In the genomic region with DNA sequence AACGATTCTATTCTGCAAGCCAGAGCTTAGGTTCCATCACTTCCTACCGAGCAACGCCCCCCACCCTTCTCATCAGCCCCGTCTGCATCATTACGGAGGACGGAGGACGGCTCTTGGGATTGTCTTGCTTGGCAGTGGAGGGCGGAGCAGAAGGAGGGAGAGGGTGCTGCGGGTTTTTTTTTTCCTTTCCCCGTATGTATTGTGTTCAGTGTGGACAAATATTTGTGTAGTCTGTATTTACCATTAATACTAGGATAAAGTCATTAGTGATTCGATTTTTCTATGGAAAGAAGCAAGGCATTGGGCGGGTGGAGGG, we compare ENCODE assay signal across 9 cellular contexts.
DNase-seq lines count a peak whose midpoint lies in the region; ATAC-seq and TF ChIP-seq lines count a peak whose summit lies in the region.
"Had no signal": no experiment of that assay in that cellular context is flagged by ENCODE, and none has a peak within 500 bp of the region (broad histone marks: within the 10 kb centered on the region; RNA-seq: fewer than 3 reads in every experiment).

No MANE protein-coding gene starts in this region.

- peak overlapping the region in 7 of 8 donors; percentile 18 to 91 (median 30) for H3K27ac Mint-ChIP-seq in CD8-positive, alpha-beta memory T cell
- peak overlapping the region; percentile 53 for H3K27ac Mint-ChIP-seq in activated naive CD8-positive, alpha-beta T cell treated with anti-CD3 and anti-CD28 coated beads, Interleukin-2, amount 50 U/mL, for 24 hours
- peak overlapping the region; percentile 94 to 97 for H3K27ac Mint-ChIP-seq in natural killer cell
- H3K27ac Mint-ChIP-seq in Calu3 (ENCODE audit: unreplicated experiment): no peak overlapping the region

- intact Hi-C loops in natural killer cell (cut with micrococcal nuclease) (loop anchor here (5.0 to 10.0 kb wide), 5 partner anchors 76 to 529 kb away; partner anchors contain the start of gene KDM7A), Calu3 (cut with micrococcal nuclease; ENCODE audit: unreplicated experiment) (no loop called here)

- peaks cover 27 to 44% (median 29%) of the 10 kb centered on the region in 3 donors for H3K4me1 Mint-ChIP-seq in CD8-positive, alpha-beta memory T cell
- H3K4me1 Mint-ChIP-seq in activated naive CD8-positive, alpha-beta T cell treated with anti-CD3 and anti-CD28 coated beads, Interleukin-2, amount 50 U/mL, for 24 hours: peaks cover 58% of the 10 kb centered on the region
- peaks cover 79 to 80% of the 10 kb centered on the region in 2 donors for H3K4me1 Mint-ChIP-seq in natural killer cell
- H3K4me1 Mint-ChIP-seq in Calu3 (ENCODE audit: low read depth, unreplicated experiment): peaks cover 8% of the 10 kb centered on the region

- H3K4me1 ChIP-seq in CD8-positive, alpha-beta memory T cell (ENCODE audit: insufficient read depth, low read length): peaks cover 58% of the 10 kb centered on the region

- no peaks in the 10 kb centered on the region for H3K36me3 ChIP-seq in CD8-positive, alpha-beta memory T cell (ENCODE audit: insufficient read depth, low read length)
- H3K36me3 ChIP-seq in brain microvascular endothelial cell (replicated peaks): peaks cover 6% of the 10 kb centered on the region

- H3K27me3 Mint-ChIP-seq in CD8-positive, alpha-beta memory T cell: no peaks in the 10 kb centered on the region
- H3K27me3 Mint-ChIP-seq in activated naive CD8-positive, alpha-beta T cell treated with anti-CD3 and anti-CD28 coated beads, Interleukin-2, amount 50 U/mL, for 24 hours: no peaks in the 10 kb centered on the region
- H3K27me3 Mint-ChIP-seq in natural killer cell (ENCODE audit: low read depth in 2 of 2) (no peaks in the 10 kb centered on the region), Calu3 (ENCODE audit: unreplicated experiment) (no peaks in the 10 kb centered on the region)

- DNase-seq in CD8-positive, alpha-beta memory T cell: no peak
- DNase-seq in activated naive CD8-positive, alpha-beta T cell treated with anti-CD3 and anti-CD28 coated beads, Interleukin-2, amount 50 U/mL, for 24 hours: no peak
- DNase-seq in natural killer cell: no peak
- no peak for DNase-seq in activated gamma-delta T cell treated with Interleukin-2 at 50 U/mL for 16 hours
- no peak for DNase-seq in brain microvascular endothelial cell
- DNase-seq in Calu3: no peak
- no peak for DNase-seq in left lobe of liver (ENCODE audit: low spot score)
- DNase-seq: activated effector memory CD4-positive, alpha-beta T cell treated with Interleukin-2 at 50 U/mL for 16 hours had no signal

- ATAC-seq in HG02678 (IDR thresholded peaks at IDR 0.05; ENCODE audit: unreplicated experiment) (peak; percentile 16), natural killer cell (no peak), left lobe of liver (no peak)
- ATAC-seq in activated naive CD8-positive, alpha-beta T cell treated with anti-CD3 and anti-CD28 coated beads, Interleukin-2, amount 50 U/mL, for 24 hours: no peak

- H3K27me3 ChIP-seq in CD8-positive, alpha-beta memory T cell (ENCODE audit: insufficient read depth, low read length, poor library complexity, severe bottlenecking): no peaks in the 10 kb centered on the region
- H3K27me3 ChIP-seq in brain microvascular endothelial cell (replicated peaks): no peaks in the 10 kb centered on the region

- H3K9me3 Mint-ChIP-seq in CD8-positive, alpha-beta memory T cell: no peaks in the 10 kb centered on the region
- no peaks in the 10 kb centered on the region for H3K9me3 Mint-ChIP-seq in activated naive CD8-positive, alpha-beta T cell treated with anti-CD3 and anti-CD28 coated beads, Interleukin-2, amount 50 U/mL, for 24 hours
- H3K9me3 Mint-ChIP-seq in natural killer cell (no peaks in the 10 kb centered on the region), Calu3 (ENCODE audit: low read depth, unreplicated experiment) (no peaks in the 10 kb centered on the region)

- H3K4me3 ChIP-seq in CD8-positive, alpha-beta memory T cell (ENCODE audit: low read length): no peak overlapping the region
- H3K4me3 ChIP-seq in brain microvascular endothelial cell (ENCODE audit: low read depth, low read length): no peak overlapping the region

- no peaks in the 10 kb centered on the region for H3K9me3 ChIP-seq in CD8-positive, alpha-beta memory T cell (ENCODE audit: low read length)

- H3K27ac ChIP-seq in CD8-positive, alpha-beta memory T cell (ENCODE audit: low read depth, low read length): no peak overlapping the region
- no peak overlapping the region for H3K27ac ChIP-seq in brain microvascular endothelial cell

- H3K4me3 Mint-ChIP-seq in CD8-positive, alpha-beta memory T cell: peak overlapping the region in 3 of 7 donors; percentile 35 to 46 (median 41)
- peak overlapping the region; percentile 48 for H3K4me3 Mint-ChIP-seq in activated naive CD8-positive, alpha-beta T cell treated with anti-CD3 and anti-CD28 coated beads, Interleukin-2, amount 50 U/mL, for 24 hours
- peak overlapping the region; percentile 85 for H3K4me3 Mint-ChIP-seq in natural killer cell
- no peak overlapping the region for H3K4me3 Mint-ChIP-seq in Calu3 (ENCODE audit: low read depth, unreplicated experiment)

- BruUV-seq in Calu3 (replicated peaks; lab: Mats Ljungman, UMichigan): no TSS peak

- in situ Hi-C loops in brain microvascular endothelial cell (cut with HindIII; ENCODE audit: low pct_ligation_motif_present, low sequenced_read_pairs): no loop called here

- CTCF ChIA-PET in CD8-positive, alpha-beta memory T cell (lab: Charles Lee): no interaction called here
- CTCF ChIA-PET in Calu3 (lab: Charles Lee): no interaction called here

- H3K36me3 Mint-ChIP-seq in CD8-positive, alpha-beta memory T cell: peaks cover 0 to 8% (median 5%) of the 10 kb centered on the region in 3 donors
- H3K36me3 Mint-ChIP-seq in activated naive CD8-positive, alpha-beta T cell treated with anti-CD3 and anti-CD28 coated beads, Interleukin-2, amount 50 U/mL, for 24 hours (ENCODE audit: low read depth): no peaks in the 10 kb centered on the region
- no peaks in the 10 kb centered on the region for H3K36me3 Mint-ChIP-seq in natural killer cell
- H3K36me3 Mint-ChIP-seq in Calu3 (ENCODE audit: insufficient read depth, unreplicated experiment): peaks cover 5% of the 10 kb centered on the region

- POLR2A ChIA-PET in CD8-positive, alpha-beta memory T cell (lab: Charles Lee): no interaction called here

- TF ChIP-seq CTCF in natural killer cell (IDR thresholded peaks at IDR 0.05) (no peak), brain microvascular endothelial cell (IDR thresholded peaks at IDR 0.05; ENCODE audit: low read depth, low read length, missing control alignments) (no peak), Calu3 (IDR thresholded peaks at IDR 0.05; ENCODE audit: unreplicated experiment) (no peak)
